12 cellular contexts compared by ENCODE assay signal in genomic region chr20:33826270-33826897, GRCh38. TPM values are rescaled to one million over a fixed set of nuclear protein-coding genes. Genes with fewer than 3 reads are reported as not detected.
A peak's percentile ranks its signal among the peaks of the same experiment; 100 is the strongest.
DNase-seq lines count a peak whose midpoint lies in the region; ATAC-seq, FAIRE-seq and TF ChIP-seq lines count a peak whose summit lies in the region.
"Had no signal": no experiment of that assay in that cellular context is flagged by ENCODE, and none has a peak within 500 bp of the region (broad histone marks: within the 10 kb centered on the region; RNA-seq: fewer than 3 reads in every experiment).

No MANE protein-coding gene starts in this region.

- H3K4me2 ChIP-seq in mesenchymal stem cell (ENCODE audit: low read length, poor library complexity, severe bottlenecking) = no peak overlapping the region

- DNase-seq in CD1c-positive myeloid dendritic cell (ENCODE audit: extremely low spot score) (peak; percentile 35), NCI-H2029 treated with DMSO at 0.1 percent for 48 hours (lab: John Stamatoyannopoulos, UW) (peak; percentile 37), chondrocyte (ENCODE audit: low spot score) (no peak), mesenchymal stem cell (no peak), D721Med (ENCODE audit: insufficient read length, low spot score) (no peak), NCI-H2171 treated with DMSO at 0.1 percent for 48 hours (lab: John Stamatoyannopoulos, UW) (no peak)
- no peak for DNase-seq in naive thymus-derived CD4-positive, alpha-beta T cell
- DNase-seq in activated naive CD4-positive, alpha-beta T cell treated with anti-CD3 and anti-CD28 coated beads, Interleukin-2, amount 10 ng/mL, durations not matched to agents 7 days and 5 days = no peak
- DNase-seq: foreskin melanocyte, NCI-H187 treated with DMSO at 0.1 percent for 48 hours had no signal

- peak overlapping the region; percentile 69 for H3K27ac Mint-ChIP-seq in chondrocyte (ENCODE audit: unreplicated experiment)
- peak overlapping the region in 7 of 9 donors; percentile 6 to 89 (median 59) for H3K27ac Mint-ChIP-seq in naive thymus-derived CD4-positive, alpha-beta T cell
- H3K27ac Mint-ChIP-seq in activated naive CD4-positive, alpha-beta T cell treated with anti-CD3 and anti-CD28 coated beads, Interleukin-2, amount 10 ng/mL, durations not matched to agents 7 days and 5 days = no peak overlapping the region

- no peak overlapping the region for H3K14ac ChIP-seq in mesenchymal stem cell (ENCODE audit: low read length in 2 of 2)

- H3K18ac ChIP-seq in mesenchymal stem cell (ENCODE audit: low read depth in 1 of 2, low read length in 2 of 2) = no peak overlapping the region

- H3K36me3 ChIP-seq in naive thymus-derived CD4-positive, alpha-beta T cell (ENCODE audit: control insufficient read depth in 2 of 3, insufficient read depth in 3 of 3, low read length in 3 of 3) = peaks cover 0 to 6% (median 0%) of the 10 kb centered on the region in 3 experiments
- peaks cover 5 to 9% of the 10 kb centered on the region in 2 experiments for H3K36me3 ChIP-seq in mesenchymal stem cell (ENCODE audit: control insufficient read depth in 1 of 2, insufficient read depth in 2 of 2, low read depth in 1 of 2, low read length in 2 of 2)

- ATAC-seq in naive thymus-derived CD4-positive, alpha-beta T cell = no peak

- no peak overlapping the region for H2BK15ac ChIP-seq in mesenchymal stem cell (ENCODE audit: low read depth, poor library complexity, severe bottlenecking)

- no peak overlapping the region for H2BK120ac ChIP-seq in mesenchymal stem cell (ENCODE audit: low read depth, low read length)

- H3K23ac ChIP-seq in mesenchymal stem cell (ENCODE audit: low read length in 2 of 2) = no peak overlapping the region

- 80% methylated on average over 5 of the region's 5 CpGs for WGBS in mesenchymal stem cell

- FAIRE-seq in D721Med (lab: Jason Lieb, UNC) = no peak

- H2BK5ac ChIP-seq in mesenchymal stem cell (ENCODE audit: low read depth, low read length, poor library complexity, severe bottlenecking) = no peak overlapping the region

- H3K4me1 Mint-ChIP-seq in chondrocyte (ENCODE audit: low read depth) = peaks cover 62% of the 10 kb centered on the region
- H3K4me1 Mint-ChIP-seq in naive thymus-derived CD4-positive, alpha-beta T cell = peaks cover 48 to 79% (median 63%) of the 10 kb centered on the region in 7 donors
- peaks cover 56% of the 10 kb centered on the region for H3K4me1 Mint-ChIP-seq in activated naive CD4-positive, alpha-beta T cell treated with anti-CD3 and anti-CD28 coated beads, Interleukin-2, amount 10 ng/mL, durations not matched to agents 7 days and 5 days

- POLR2A ChIA-PET in naive thymus-derived CD4-positive, alpha-beta T cell (lab: Charles Lee) = interaction anchor here (0.9 kb wide), 1 partner anchor 33 kb away, joined by 3 read pairs; no protein-coding TSS in a partner anchor

- TF ChIP-seq CTCF in chondrocyte (IDR thresholded peaks at IDR 0.05) = no peak
- TF ChIP-seq CTCF in D721Med (IDR thresholded peaks at IDR 0.05; ENCODE audit: insufficient read depth, missing control alignments) = no peak

- H3K27me3 Mint-ChIP-seq in chondrocyte (ENCODE audit: low read depth) = no peaks in the 10 kb centered on the region
- H3K27me3 Mint-ChIP-seq in naive thymus-derived CD4-positive, alpha-beta T cell = no peaks in the 10 kb centered on the region
- H3K27me3 Mint-ChIP-seq in activated naive CD4-positive, alpha-beta T cell treated with anti-CD3 and anti-CD28 coated beads, Interleukin-2, amount 10 ng/mL, durations not matched to agents 7 days and 5 days = no peaks in the 10 kb centered on the region

- H2BK12ac ChIP-seq in mesenchymal stem cell (ENCODE audit: low read length in 2 of 2) = no peak overlapping the region

- H2AFZ ChIP-seq in mesenchymal stem cell (ENCODE audit: low read depth, low read length) = no peak overlapping the region

- H3K9me3 ChIP-seq in naive thymus-derived CD4-positive, alpha-beta T cell (ENCODE audit: control insufficient read depth in 2 of 3, low read length in 3 of 3) = no peaks in the 10 kb centered on the region
- no peaks in the 10 kb centered on the region for H3K9me3 ChIP-seq in mesenchymal stem cell (ENCODE audit: control insufficient read depth, low read length)

- H3K9me3 Mint-ChIP-seq in chondrocyte (ENCODE audit: low read depth) = no peaks in the 10 kb centered on the region
- no peaks in the 10 kb centered on the region for H3K9me3 Mint-ChIP-seq in naive thymus-derived CD4-positive, alpha-beta T cell
- H3K9me3 Mint-ChIP-seq in activated naive CD4-positive, alpha-beta T cell treated with anti-CD3 and anti-CD28 coated beads, Interleukin-2, amount 10 ng/mL, durations not matched to agents 7 days and 5 days = no peaks in the 10 kb centered on the region
- H3K9me3 Mint-ChIP-seq: neural crest cell had no signal

- H3K36me3 Mint-ChIP-seq in chondrocyte (ENCODE audit: low read depth) = no peaks in the 10 kb centered on the region
- H3K36me3 Mint-ChIP-seq in naive thymus-derived CD4-positive, alpha-beta T cell = peaks cover 0 to 13% (median under 1%) of the 10 kb centered on the region in 5 donors
- H3K36me3 Mint-ChIP-seq in activated naive CD4-positive, alpha-beta T cell treated with anti-CD3 and anti-CD28 coated beads, Interleukin-2, amount 10 ng/mL, durations not matched to agents 7 days and 5 days = peaks cover 32% of the 10 kb centered on the region

- peaks cover 25% of the 10 kb centered on the region for H3K79me1 ChIP-seq in mesenchymal stem cell (replicated peaks; ENCODE audit: low read length, poor library complexity, severe bottlenecking)

- H3K4me3 ChIP-seq in naive thymus-derived CD4-positive, alpha-beta T cell (ENCODE audit: low read length) = no peak overlapping the region
- no peak overlapping the region for H3K4me3 ChIP-seq in mesenchymal stem cell (ENCODE audit: insufficient read depth in 1 of 2, low read depth in 1 of 2, low read length in 2 of 2)
- H3K4me3 ChIP-seq: SK-N-MC had no signal

- H3K4ac ChIP-seq in mesenchymal stem cell (ENCODE audit: low read depth in 1 of 2, low read length in 2 of 2) = no peak overlapping the region

- no peak overlapping the region for H4K91ac ChIP-seq in mesenchymal stem cell (ENCODE audit: low read length)

- intact Hi-C loops in naive thymus-derived CD4-positive, alpha-beta T cell (cut with micrococcal nuclease) = no loop called here

- H4K8ac ChIP-seq in mesenchymal stem cell (ENCODE audit: low read length) = no peak overlapping the region

- no peak overlapping the region for H3K9ac ChIP-seq in mesenchymal stem cell (ENCODE audit: low read length)

- no peak overlapping the region for H3K4me3 Mint-ChIP-seq in chondrocyte (ENCODE audit: unreplicated experiment)
- peak overlapping the region in 3 of 10 donors; percentile 10 to 65 (median 28) for H3K4me3 Mint-ChIP-seq in naive thymus-derived CD4-positive, alpha-beta T cell
- H3K4me3 Mint-ChIP-seq in activated naive CD4-positive, alpha-beta T cell treated with anti-CD3 and anti-CD28 coated beads, Interleukin-2, amount 10 ng/mL, durations not matched to agents 7 days and 5 days = no peak overlapping the region
- H3K4me3 Mint-ChIP-seq: neural crest cell had no signal

- no peak overlapping the region for H2AK5ac ChIP-seq in mesenchymal stem cell (ENCODE audit: low read length, severe bottlenecking)

- H3K27ac ChIP-seq in naive thymus-derived CD4-positive, alpha-beta T cell (ENCODE audit: low read depth, low read length) = no peak overlapping the region
- H3K27ac ChIP-seq in mesenchymal stem cell (ENCODE audit: low read length, poor library complexity, severe bottlenecking) = no peak overlapping the region
- H3K27ac ChIP-seq: SK-N-MC had no signal

- H3K27me3 ChIP-seq in naive thymus-derived CD4-positive, alpha-beta T cell (ENCODE audit: control insufficient read depth in 2 of 2, insufficient read depth in 2 of 2, low read length in 2 of 2) = no peaks in the 10 kb centered on the region
- no peaks in the 10 kb centered on the region for H3K27me3 ChIP-seq in mesenchymal stem cell (ENCODE audit: control insufficient read depth in 1 of 2, insufficient read depth in 1 of 2, low read length in 2 of 2)

- peaks cover 10 to 34% of the 10 kb centered on the region in 2 donors for H3K4me1 ChIP-seq in naive thymus-derived CD4-positive, alpha-beta T cell (ENCODE audit: control insufficient read depth in 2 of 2, insufficient read depth in 2 of 2, low read length in 2 of 2)
- H3K4me1 ChIP-seq in mesenchymal stem cell (ENCODE audit: control insufficient read depth, insufficient read depth, low read depth, low read length) = peaks cover 20% of the 10 kb centered on the region

- CTCF ChIA-PET in naive thymus-derived CD4-positive, alpha-beta T cell (lab: Charles Lee) = interaction anchor here (0.9 kb wide), 1 partner anchor 244 kb away, joined by 3 read pairs; no protein-coding TSS in a partner anchor
- CTCF ChIA-PET in activated naive CD4-positive, alpha-beta T cell treated with anti-CD3 and anti-CD28 coated beads, Interleukin-2, amount 10 ng/mL, durations not matched to agents 7 days and 5 days (lab: Charles Lee) = interaction anchor here (0.6 to 1.8 kb wide), 3 partner anchors 33 to 303 kb away, joined by 3 to 4 read pairs (median 4); no protein-coding TSS in a partner anchor

RNA-seq across cellular contexts. Expression of gene CHMP4B, which starts 15.2 kb away (rescaled TPM):
- total RNA-seq in chondrocyte = 78.8 to 124 TPM (median 122 TPM) in 3 replicates
- total RNA-seq in naive thymus-derived CD4-positive, alpha-beta T cell = 10 to 100 TPM; 47.5 to 80.8 (median 54.4) TPM
- polyA plus RNA-seq in naive thymus-derived CD4-positive, alpha-beta T cell = 1 to 10 TPM; 4.9 to 5.2 TPM
- 93.8 TPM for polyA plus RNA-seq in mesenchymal stem cell (2013, experiment 1 of 2)
- 92.8 TPM for polyA plus RNA-seq in mesenchymal stem cell (2013, experiment 2 of 2)

Comparison
In these comparisons a context has a peak if more than half of its experiments do, and no peak if none do; other contexts are left out.
1. DNase-seq: peak in CD1c-positive myeloid dendritic cell (single experiment) and NCI-H2029 treated with DMSO at 0.1 percent for 48 hours (single experiment); none in chondrocyte (single experiment), naive thymus-derived CD4-positive, alpha-beta T cell (0 of 9), mesenchymal stem cell (single experiment), D721Med (single experiment), NCI-H2171 treated with DMSO at 0.1 percent for 48 hours (single experiment) and activated naive CD4-positive, alpha-beta T cell treated with anti-CD3 and anti-CD28 coated beads, Interleukin-2, amount 10 ng/mL, durations not matched to agents 7 days and 5 days (single experiment).